7 cellular contexts compared by ENCODE assay signal in the genomic region with DNA sequence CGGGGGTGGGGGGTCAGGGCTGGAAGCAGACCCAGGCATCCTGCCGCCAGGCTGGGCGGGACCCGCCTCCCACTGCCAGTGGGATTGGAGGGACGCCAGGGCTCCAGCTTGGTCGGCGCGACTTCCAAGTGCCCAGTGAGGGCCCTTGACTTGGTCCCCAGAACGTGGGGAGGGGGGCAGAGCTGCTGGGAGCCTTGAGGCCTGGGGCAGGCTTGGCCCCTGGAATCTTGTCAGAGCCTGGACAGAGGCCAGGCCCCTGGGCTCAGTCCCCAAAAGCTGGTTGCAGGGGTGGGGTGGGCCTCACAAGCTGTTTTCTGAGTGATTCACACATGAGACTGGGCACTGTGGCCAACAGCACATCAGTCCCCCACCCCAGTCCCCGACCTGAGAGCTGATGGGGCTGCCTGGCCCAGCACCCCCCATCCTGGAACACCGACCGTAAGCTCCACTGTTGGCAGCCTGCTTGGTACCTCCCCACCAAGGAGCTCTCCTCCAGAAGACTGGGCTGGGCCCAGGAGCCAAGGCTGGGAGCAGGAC. TPM values are rescaled to one million over a fixed set of nuclear protein-coding genes. Genes with fewer than 3 reads are reported as not detected.
DNase-seq lines count a peak whose midpoint lies in the region; TF ChIP-seq lines count a peak whose summit lies in the region.

No MANE protein-coding gene starts in this region.

- H3K27me3 Mint-ChIP-seq in CD8-positive, alpha-beta memory T cell = no peaks in the 10 kb centered on the region

- no peaks in the 10 kb centered on the region for H3K9me3 Mint-ChIP-seq in CD8-positive, alpha-beta memory T cell

- TF ChIP-seq CTCF in breast epithelium (IDR thresholded peaks at IDR 0.05) = no peak
- no peak for TF ChIP-seq CTCF in ovary (IDR thresholded peaks at IDR 0.05)

- H3K4me1 ChIP-seq in CD8-positive, alpha-beta memory T cell (ENCODE audit: insufficient read depth, low read length) = peaks cover 58% of the 10 kb centered on the region
- peaks cover 7 to 27% of the 10 kb centered on the region in 2 donors for H3K4me1 ChIP-seq in breast epithelium
- H3K4me1 ChIP-seq in ovary (ENCODE audit: insufficient read depth) = peaks cover 14% of the 10 kb centered on the region

- no peak for TF ChIP-seq EP300 in Ishikawa (IDR thresholded peaks at IDR 0.05; ENCODE audit: borderline replicate concordance)
- TF ChIP-seq EP300 in ovary (IDR thresholded peaks at IDR 0.05) = no peak

- H3K4me3 Mint-ChIP-seq in CD8-positive, alpha-beta memory T cell = peak overlapping the region; percentile 77 to 89 (median 85)

- no peak for TF ChIP-seq RAD21 in Ishikawa (IDR thresholded peaks at IDR 0.05; ENCODE audit: low read depth)

- peaks cover 0 to 17% (median 0%) of the 10 kb centered on the region in 3 donors for H3K36me3 Mint-ChIP-seq in CD8-positive, alpha-beta memory T cell

- H3K4me1 Mint-ChIP-seq in CD8-positive, alpha-beta memory T cell = peaks cover 44 to 76% (median 44%) of the 10 kb centered on the region in 3 donors

- 7 to 24% (median 17%) methylated on average over 9 to 12 of the region's 12 CpGs for WGBS in ovary, 3 donors

- no peaks in the 10 kb centered on the region for H3K9me3 ChIP-seq in CD8-positive, alpha-beta memory T cell (ENCODE audit: low read length)
- H3K9me3 ChIP-seq in breast epithelium = no peaks in the 10 kb centered on the region
- no peaks in the 10 kb centered on the region for H3K9me3 ChIP-seq in ovary

- intact Hi-C loops in breast epithelium (cut with DNase I; ENCODE audit: low total_unique reads) = no loop called here
- intact Hi-C loops in ovary (cut with DNase I) = no loop called here

- no peaks in the 10 kb centered on the region for H3K36me3 ChIP-seq in CD8-positive, alpha-beta memory T cell (ENCODE audit: insufficient read depth, low read length)
- H3K36me3 ChIP-seq in breast epithelium (no peaks in the 10 kb centered on the region), ovary (no peaks in the 10 kb centered on the region)

- TF ChIP-seq POLR2A in breast epithelium (IDR thresholded peaks at IDR 0.05) = no peak
- TF ChIP-seq POLR2A in ovary (IDR thresholded peaks at IDR 0.05) = no peak

- peak overlapping the region; percentile 62 for H3K27ac ChIP-seq in CD8-positive, alpha-beta memory T cell (ENCODE audit: low read depth, low read length)
- H3K27ac ChIP-seq in breast epithelium (peak overlapping the region; percentile 29 to 35), ovary (peak overlapping the region in 1 of 2 donors; percentile 14)

- CTCF ChIA-PET in CD8-positive, alpha-beta memory T cell (lab: Charles Lee) = interaction anchor here (0.6 to 6.7 kb wide), 13 partner anchors 8 to 203 kb away, joined by 3 to 72 read pairs (median 5); partner anchors contain the start of genes ABCA2, AJM1, C8G and FBXW5

- peak overlapping the region; percentile 85 to 99 (median 96) for H3K27ac Mint-ChIP-seq in CD8-positive, alpha-beta memory T cell

- no peak for DNase-seq in CD8-positive, alpha-beta memory T cell
- DNase-seq in breast epithelium (ENCODE audit: low spot score in 2 of 2) (no peak), ovary (peak in 3 of 5 donors; percentile 59 to 74 (median 67)), NCI-H526 treated with DMSO at 0.1 percent for 48 hours (lab: John Stamatoyannopoulos, UW) (no peak), NCI-H82 (lab: John Stamatoyannopoulos, UW) (no peak), NCI-H2227 treated with DMSO at 0.1 percent for 48 hours (lab: John Stamatoyannopoulos, UW) (no peak)

- peak overlapping the region; percentile 51 for H3K4me3 ChIP-seq in CD8-positive, alpha-beta memory T cell (ENCODE audit: low read length)
- H3K4me3 ChIP-seq in breast epithelium (peak overlapping the region; percentile 0 to 62 (median 47)), ovary (no peak overlapping the region)

- H3K27me3 ChIP-seq in CD8-positive, alpha-beta memory T cell (ENCODE audit: insufficient read depth, low read length, poor library complexity, severe bottlenecking) = no peaks in the 10 kb centered on the region
- no peaks in the 10 kb centered on the region for H3K27me3 ChIP-seq in breast epithelium
- no peaks in the 10 kb centered on the region for H3K27me3 ChIP-seq in ovary

- POLR2A ChIA-PET in CD8-positive, alpha-beta memory T cell (lab: Charles Lee) = interaction anchor here (0.5 to 1.6 kb wide), 8 partner anchors 10 to 67 kb away, joined by 3 to 11 read pairs (median 3); partner anchors contain the start of genes C8G and FBXW5

TF ChIP-seq in Ishikawa, 13 proteins besides CTCF, POLR2A, EP300 and RAD21:
- no peak for TF ChIP-seq CREB1 (IDR thresholded peaks at IDR 0.05; ENCODE audit: low read depth)
- TF ChIP-seq NFIC (IDR thresholded peaks at IDR 0.05) = peak; percentile 52
- TF ChIP-seq MAX (IDR thresholded peaks at IDR 0.05) = 0 out of 2 replicates have a peak, but pooled peaks have one; percentile 21
- TF ChIP-seq ZBTB7A (IDR thresholded peaks at IDR 0.05; ENCODE audit: low read depth) = peak; percentile 63
- TF ChIP-seq CEBPB (IDR thresholded peaks at IDR 0.05) = no peak
- no peak for TF ChIP-seq YY1 (IDR thresholded peaks at IDR 0.05; ENCODE audit: low read depth)
- no peak for TF ChIP-seq TEAD4 (IDR thresholded peaks at IDR 0.05)
- no peak for TF ChIP-seq USF1 (IDR thresholded peaks at IDR 0.05)
- no peak for TF ChIP-seq EGR1 (IDR thresholded peaks at IDR 0.05)
- no peak; the same call in 1 of the 2 replicates for TF ChIP-seq TCF12 (IDR thresholded peaks at IDR 0.05; ENCODE audit: low read depth)

RNA-seq across cellular contexts. Expression of gene CLIC3, which starts 0.5 kb away (rescaled TPM):
- 1 to 10 TPM; 3.4 to 4.1 TPM for total RNA-seq in CD8-positive, alpha-beta memory T cell
- 52.1 TPM for polyA plus RNA-seq in CD8-positive, alpha-beta memory T cell
- 1 to 10 TPM in 1 of 3 donors, under 1 TPM in 1, not detected in 1; 0.32 to 3.5 TPM for total RNA-seq in breast epithelium
- 1 to 10 TPM in 3 of 7 donors, under 1 TPM in 2, not detected in 2; 0.57 to 6.5 (median 1.5) TPM for total RNA-seq in ovary
- 1 to 10 TPM in 1 of 2 donors, not detected in 1; 1.1 TPM for polyA plus RNA-seq in ovary

RNA-seq across cellular contexts. Expression of gene PAXX, which starts 3.6 kb away (rescaled TPM):
- total RNA-seq in CD8-positive, alpha-beta memory T cell = 10 to 100 TPM; 78.4 to 82.2 TPM
- 156 TPM for polyA plus RNA-seq in CD8-positive, alpha-beta memory T cell
- total RNA-seq in breast epithelium (10 to 100 TPM; 24.6 to 66.2 (median 49.2) TPM), ovary (10 to 100 TPM; 23.6 to 48.9 (median 37.5) TPM)
- 10 to 100 TPM in 1 of 2 donors, 1 to 10 TPM in 1; 1.1 to 47.8 TPM for polyA plus RNA-seq in ovary

RNA-seq across cellular contexts. Expression of gene LCNL1, which starts 13.0 kb away (rescaled TPM):
- total RNA-seq in CD8-positive, alpha-beta memory T cell = under 1 TPM; 0.20 to 0.22 TPM
- 0.16 TPM for polyA plus RNA-seq in CD8-positive, alpha-beta memory T cell
- total RNA-seq in breast epithelium (under 1 TPM in 2 of 3 donors, not detected in 1; 0.16 to 0.29 TPM), ovary (1 to 10 TPM in 2 of 7 donors, under 1 TPM in 4, not detected in 1; 0.25 to 1.6 (median 0.61) TPM)
- under 1 TPM; 0.17 to 0.19 TPM for polyA plus RNA-seq in ovary

RNA-seq across cellular contexts. Expression of gene PTGDS, which starts 18.5 kb away (rescaled TPM):
- total RNA-seq in CD8-positive, alpha-beta memory T cell = under 1 TPM; 0.24 to 0.49 TPM
- polyA plus RNA-seq in CD8-positive, alpha-beta memory T cell = 5.5 TPM
- total RNA-seq in breast epithelium (10 to 100 TPM; 46.7 to 72.6 (median 48.2) TPM), ovary (100 to 1,000 TPM in 2 of 7 donors, 10 to 100 TPM in 4, 1 to 10 TPM in 1; 5.8 to 191 (median 59.8) TPM)
- polyA plus RNA-seq in ovary = 10 to 100 TPM; 13.6 to 43.1 TPM

RNA-seq across cellular contexts. Expression of gene ABCA2, which starts 32.2 kb away (rescaled TPM):
- total RNA-seq in CD8-positive, alpha-beta memory T cell = 10 to 100 TPM; 15.9 to 20.7 TPM
- 20.2 TPM for polyA plus RNA-seq in CD8-positive, alpha-beta memory T cell
- 10 to 100 TPM; 17.0 to 30.6 (median 18.9) TPM for total RNA-seq in breast epithelium
- 10 to 100 TPM in 5 of 7 donors, 1 to 10 TPM in 2; 5.8 to 26.9 (median 13.7) TPM for total RNA-seq in ovary
- 10 to 100 TPM in 1 of 2 donors, 1 to 10 TPM in 1; 2.0 to 10.5 TPM for polyA plus RNA-seq in ovary

Comparison
In these comparisons a context has a peak if more than half of its experiments do, and no peak if none do; other contexts are left out.
1. DNase-seq: peak in ovary (3 of 5); none in CD8-positive, alpha-beta memory T cell (0 of 5), breast epithelium (0 of 2), NCI-H526 treated with DMSO at 0.1 percent for 48 hours (single experiment), NCI-H82 (single experiment) and NCI-H2227 treated with DMSO at 0.1 percent for 48 hours (single experiment).